ENCODE assay signal across 8 cellular contexts in the genomic region with DNA sequence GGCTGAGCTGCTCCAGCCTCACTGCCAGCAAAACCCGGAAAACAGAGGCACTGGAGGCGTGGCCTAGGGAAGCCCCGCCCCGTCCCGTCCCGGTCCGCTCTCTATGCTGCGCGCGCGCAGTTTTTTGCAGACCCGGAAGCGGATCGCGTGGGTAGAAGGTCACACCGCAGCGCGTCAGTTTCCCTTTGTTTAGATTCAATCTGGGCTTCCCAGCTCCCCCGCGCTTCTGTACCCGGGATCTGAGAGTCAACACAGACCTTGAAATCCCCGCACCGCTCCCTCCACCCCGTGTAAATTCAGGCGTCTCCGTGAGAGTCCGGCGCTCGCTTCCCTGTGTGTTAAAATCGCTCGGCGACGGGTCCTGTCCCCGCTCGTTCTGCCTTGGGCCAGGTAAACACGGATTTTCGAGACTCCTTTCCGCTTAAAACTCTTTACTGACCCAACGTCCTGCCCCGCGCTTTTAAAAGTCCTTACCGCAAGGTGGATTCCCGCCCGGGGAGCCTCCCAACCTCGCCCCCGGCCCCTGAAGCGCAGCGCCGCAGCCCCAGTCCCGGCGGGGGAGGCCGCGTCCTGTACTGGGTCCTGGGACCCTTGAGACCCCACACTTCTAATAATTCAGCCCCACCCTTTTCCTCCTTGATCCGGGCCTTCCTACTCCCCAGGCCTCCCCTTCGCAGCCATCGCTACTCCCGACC. TPM values are rescaled to one million over a fixed set of nuclear protein-coding genes. Genes with fewer than 3 reads are reported as not detected.
DNase-seq lines count a peak whose midpoint lies in the region; ATAC-seq and TF ChIP-seq lines count a peak whose summit lies in the region.

A gene (plus strand): TSS at position 127 of the 695 bp plus-strand sequence. CDS start 12,930 bp downstream, outside the sequence.

- no peak for TF ChIP-seq CTCF in right lobe of liver (IDR thresholded peaks at IDR 0.05)

- H3K9me3 ChIP-seq in right lobe of liver: peaks cover 0 to 26% (median 3%) of the 10 kb centered on the region in 4 donors

- 2% methylated on average over 11 of the region's 57 CpGs for WGBS in right lobe of liver (ENCODE audit: insufficient coverage, low coverage, low lambda C conversion rate, missing lambda C conversion rate)

- H3K36me3 ChIP-seq in right lobe of liver: no peaks in the 10 kb centered on the region

- peak within 1 kb of the TSS; percentile 44 to 54 (median 49) for H3K4me3 ChIP-seq in right lobe of liver

- peak; percentile 74 for ATAC-seq in HG02798 (IDR thresholded peaks at IDR 0.05; ENCODE audit: poor library complexity, unreplicated experiment)
- peak; percentile 87 to 97 (median 92) for ATAC-seq in right lobe of liver
- ATAC-seq in GM19452 (IDR thresholded peaks at IDR 0.05; ENCODE audit: unreplicated experiment): no peak

- H3K27me3 ChIP-seq in right lobe of liver: no peaks in the 10 kb centered on the region

- peak within 1 kb of the TSS in 1 of 3 donors; percentile 51 for H3K27ac ChIP-seq in right lobe of liver

- peak; percentile 80 for DNase-seq in DMS114 treated with DMSO at 0.1 percent for 48 hours (lab: John Stamatoyannopoulos, UW; ENCODE audit: unreplicated experiment)
- DNase-seq in NCI-H226: peak; percentile 86
- peak; percentile 91 to 92 for DNase-seq in activated CD4-positive, alpha-beta T cell treated with anti-CD3 and anti-CD28 coated beads, Interleukin-2, amount 50 U/mL, for 48 hours
- DNase-seq in ecto neural progenitor cell (ENCODE audit: low spot score): peak; percentile 86
- peak; percentile 68 to 81 (median 77) for DNase-seq in right lobe of liver
- DNase-seq in stimulated activated CD4-positive, alpha-beta T cell treated with anti-CD3 and anti-CD28 coated beads, Interleukin-2, amount 100 ng/mL, for 24 hours: peak; percentile 89

- no peak for TF ChIP-seq POLR2A in right lobe of liver (IDR thresholded peaks at IDR 0.05)

- no peaks in the 10 kb centered on the region for H3K4me1 ChIP-seq in right lobe of liver

- intact Hi-C loops in right lobe of liver (cut with DNase I): no loop called here

RNA-seq across cellular contexts. Expression of the gene that starts here (rescaled TPM):
- total RNA-seq in right lobe of liver: under 1 TPM in 5 of 6 experiments, not detected in 1; 0.16 to 0.51 (median 0.39) TPM

Comparison
In these comparisons a context has a peak if more than half of its experiments do, and no peak if none do; other contexts are left out.
1. Peak in DNase-seq, ATAC-seq and H3K4me3 ChIP-seq in right lobe of liver; RNA of the gene not detected or under 1 TPM.